Comparison of ENCODE assay signal across 8 cellular contexts in the genomic region with DNA sequence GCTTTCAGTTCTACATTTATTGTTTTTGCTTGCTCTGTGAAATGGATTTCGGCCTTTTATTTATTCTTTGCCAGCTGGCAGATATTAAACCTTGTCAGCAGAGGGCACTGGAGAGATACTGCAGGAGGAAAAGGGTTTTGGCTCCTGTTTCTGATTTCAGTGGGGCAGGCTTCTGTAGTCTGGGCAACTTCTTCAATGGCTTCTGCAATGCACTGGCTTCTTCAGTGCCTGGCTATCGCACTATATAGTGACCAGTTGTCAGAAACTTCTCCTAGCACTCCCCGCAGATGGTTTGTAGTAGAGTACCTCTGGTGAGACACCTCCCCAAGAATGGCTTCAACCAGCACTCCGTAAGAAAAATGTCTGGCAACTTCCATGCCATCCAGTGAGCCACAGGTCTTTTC. TPM values are rescaled to one million over a fixed set of nuclear protein-coding genes. Genes with fewer than 3 reads are reported as not detected.
DNase-seq lines count a peak whose midpoint lies in the region; ATAC-seq and TF ChIP-seq lines count a peak whose summit lies in the region.

No MANE protein-coding gene starts in this region.

- DNase-seq in DMS79 (lab: John Stamatoyannopoulos, UW) (peak; percentile 27), germinal center (ENCODE audit: low spot score) (peak; percentile 81), renal cortical epithelial cell (ENCODE audit: low read depth) (peak; percentile 71)
- DNase-seq in activated gamma-delta T cell treated with anti-CD3 and anti-CD28 coated beads, Interleukin-2, amount 50 U/mL, for 16 hours (ENCODE audit: low read depth): peak; percentile 27

- no peak overlapping the region for H3K4me2 ChIP-seq in OCI-LY3 (ENCODE audit: low read length)

- H2AFZ ChIP-seq in OCI-LY3 (ENCODE audit: low read depth, low read length): no peak overlapping the region

- no peaks in the 10 kb centered on the region for H3K27me3 ChIP-seq in OCI-LY3 (ENCODE audit: low read depth, low read length)

- peaks cover 26% of the 10 kb centered on the region for H3K4me1 ChIP-seq in OCI-LY3 (ENCODE audit: low read length)

- no peak overlapping the region for H3K4me3 ChIP-seq in OCI-LY3 (ENCODE audit: low read length)

- no peaks in the 10 kb centered on the region for H4K20me1 ChIP-seq in OCI-LY3 (ENCODE audit: insufficient read depth, low read length)

- peak overlapping the region; percentile 28; the same call in 1 of the 2 replicates for H3K27ac ChIP-seq in OCI-LY3 (ENCODE audit: low read length)

- H3K79me2 ChIP-seq in OCI-LY3 (ENCODE audit: low read length): peaks cover 22% of the 10 kb centered on the region

- ATAC-seq in HG03439 (IDR thresholded peaks at IDR 0.05; ENCODE audit: unreplicated experiment) (no peak), GM21717 (IDR thresholded peaks at IDR 0.05; ENCODE audit: unreplicated experiment) (no peak)

- peaks cover 23% of the 10 kb centered on the region for H3K36me3 ChIP-seq in OCI-LY3 (replicated peaks; ENCODE audit: low read depth, low read length)

- TF ChIP-seq EP300 in Ishikawa (IDR thresholded peaks at IDR 0.05; ENCODE audit: borderline replicate concordance): no peak

- H3K9me3 ChIP-seq in OCI-LY3 (ENCODE audit: insufficient read depth, low read length): no peaks in the 10 kb centered on the region

- TF ChIP-seq CTCF in OCI-LY3 (IDR thresholded peaks at IDR 0.05; ENCODE audit: low read depth, low read length): peak; percentile 83

- TF ChIP-seq RAD21 in Ishikawa (IDR thresholded peaks at IDR 0.05; ENCODE audit: low read depth): peak; percentile 72

- H3K9ac ChIP-seq in OCI-LY3 (ENCODE audit: low read length): no peak overlapping the region

TF ChIP-seq in Ishikawa, 13 proteins besides CTCF, POLR2A, EP300 and RAD21:
- TF ChIP-seq FOXM1 (IDR thresholded peaks at IDR 0.05; ENCODE audit: borderline replicate concordance, low read depth) (no peak), CEBPB (IDR thresholded peaks at IDR 0.05) (no peak), NFIC (IDR thresholded peaks at IDR 0.05) (peak; percentile 40; the same call in 1 of the 2 replicates)

RNA-seq across cellular contexts. Expression of a gene that starts 3.2 kb away (rescaled TPM):
- total RNA-seq in renal cortical epithelial cell: 16.3 and 34.8 TPM in 2 replicates

RNA-seq across cellular contexts. Expression of a gene that starts 22.2 kb away (rescaled TPM):
- total RNA-seq in renal cortical epithelial cell: 161 and 196 TPM in 2 replicates

RNA-seq across cellular contexts. Expression of a gene that starts 22.6 kb away (rescaled TPM):
- 14.4 and 50.9 TPM in 2 replicates for total RNA-seq in renal cortical epithelial cell

RNA-seq across cellular contexts. Expression of a gene that starts 47.1 kb away (rescaled TPM):
- total RNA-seq in renal cortical epithelial cell: not detected in 2 replicates

Comparison
In these comparisons a context has a peak if more than half of its experiments do, and no peak if none do; other contexts are left out.
1. DNase-seq: peak in every context shown above with its lines; median percentile 81 in germinal center; 71 in renal cortical epithelial cell; 27 in DMS79; 27 in activated gamma-delta T cell treated with anti-CD3 and anti-CD28 coated beads, Interleukin-2, amount 50 U/mL, for 16 hours.